21 cellular contexts compared by ENCODE assay signal in the genomic region with DNA sequence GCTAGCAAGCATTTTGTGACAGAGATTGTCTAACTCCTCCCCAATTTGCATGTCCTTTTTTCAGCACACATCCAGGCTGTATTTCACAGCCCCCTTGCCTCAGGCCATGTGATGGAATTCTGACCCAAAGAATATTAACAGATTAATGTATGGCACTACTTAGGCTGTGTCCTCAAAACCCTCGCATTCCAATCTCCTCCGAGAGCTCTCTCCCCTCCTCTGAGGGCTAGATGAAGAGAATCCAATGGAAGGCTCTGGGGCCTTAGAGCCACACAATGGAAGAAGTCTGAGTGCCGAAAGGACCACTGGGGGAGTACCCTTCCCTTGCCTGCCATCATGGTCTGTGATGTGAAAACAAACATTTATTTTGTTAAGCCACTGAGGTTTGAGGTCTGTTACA. TPM values are rescaled to one million over a fixed set of nuclear protein-coding genes. Genes with fewer than 3 reads are reported as not detected.
"Had no signal": no experiment of that assay in that cellular context is flagged by ENCODE, and none has a peak within 500 bp of the region (broad histone marks: within the 10 kb centered on the region; RNA-seq: fewer than 3 reads in every experiment).

No MANE protein-coding gene starts in this region.

- H3K36me3 ChIP-seq: neutrophil, stomach, thoracic aorta, transverse colon had no signal

- H3K27ac Mint-ChIP-seq: dendritic cell treated with granulocyte-macrophage colony-stimulating factor and Interleukin-4, amounts not matched to agents 40 ng/mL and 50 ng/mL, for 4 days had no signal

- H3K4me3 Mint-ChIP-seq: dendritic cell treated with granulocyte-macrophage colony-stimulating factor and Interleukin-4, amounts not matched to agents 40 ng/mL and 50 ng/mL, for 4 days; naive thymus-derived CD8-positive, alpha-beta T cell had no signal

- H3K27ac ChIP-seq: neutrophil, stomach, thoracic aorta, transverse colon had no signal

- H3K4me3 ChIP-seq: lung, skin epidermis, stomach, thoracic aorta, transverse colon had no signal

- DNase-seq: foreskin melanocyte; head of caudate nucleus; hippocampal formation; left colon; left ventricle myocardium superior; mesendoderm; naive thymus-derived CD8-positive, alpha-beta T cell; posterior cingulate gyrus; stimulated activated CD4-positive, alpha-beta T cell treated with anti-CD3 and anti-CD28 coated beads, Interleukin-2, amount 100 ng/mL, for 24 hours; stimulated activated CD4-positive, alpha-beta T cell treated with anti-CD3 and anti-CD28 coated beads, Interleukin-4, amount 100 ng/mL, for 4 hours; stimulated activated naive CD4-positive, alpha-beta T cell; stomach; substantia nigra; transverse colon had no signal

- H3K9me3 Mint-ChIP-seq: dendritic cell treated with granulocyte-macrophage colony-stimulating factor and Interleukin-4, amounts not matched to agents 40 ng/mL and 50 ng/mL, for 4 days; naive thymus-derived CD8-positive, alpha-beta T cell had no signal

- H3K27me3 ChIP-seq: stomach, transverse colon had no signal

- ATAC-seq: left colon; left ventricle myocardium superior; naive thymus-derived CD8-positive, alpha-beta T cell; sciatic nerve had no signal

- H3K36me3 Mint-ChIP-seq: naive thymus-derived CD8-positive, alpha-beta T cell had no signal

- H3K9me3 ChIP-seq: neutrophil, stomach, thoracic aorta, transverse colon had no signal

RNA-seq across cellular contexts. Expression of a gene that starts 13.7 kb away (rescaled TPM):
- total RNA-seq: naive thymus-derived CD8-positive, alpha-beta T cell had no signal
- polyA plus RNA-seq: naive thymus-derived CD8-positive, alpha-beta T cell; neural cell had no signal
